8 cellular contexts compared by ENCODE assay signal in genomic region chr9:36037580-36038169, GRCh38. TPM values are rescaled to one million over a fixed set of nuclear protein-coding genes. Genes with fewer than 3 reads are reported as not detected.
A peak's percentile ranks its signal among the peaks of the same experiment; 100 is the strongest.
DNase-seq lines count a peak whose midpoint lies in the region; ATAC-seq and TF ChIP-seq lines count a peak whose summit lies in the region.

No MANE protein-coding gene starts in this region.

- TF ChIP-seq POLR2A in vagina (IDR thresholded peaks at IDR 0.05) = no peak

- H3K4me3 Mint-ChIP-seq in activated CD8-positive, alpha-beta memory T cell treated with anti-CD3 and anti-CD28 coated beads, Interleukin-2, amount 10 ng/mL, durations not matched to agents 7 days and 5 days = peak overlapping the region; percentile 81
- H3K4me3 Mint-ChIP-seq in mesothelial cell of epicardium = peak overlapping the region; percentile 77

- H3K27me3 ChIP-seq in RWPE2 (ENCODE audit: insufficient read depth, poor library complexity, severe bottlenecking) (no peaks in the 10 kb centered on the region), ectodermal cell (ENCODE audit: control insufficient read depth, insufficient read depth, low read length, poor library complexity, severe bottlenecking) (no peaks in the 10 kb centered on the region), vagina (no peaks in the 10 kb centered on the region)

- peaks cover 39% of the 10 kb centered on the region for H3K4me1 Mint-ChIP-seq in activated CD8-positive, alpha-beta memory T cell treated with anti-CD3 and anti-CD28 coated beads, Interleukin-2, amount 10 ng/mL, durations not matched to agents 7 days and 5 days
- H3K4me1 Mint-ChIP-seq in mesothelial cell of epicardium = peaks cover 21% of the 10 kb centered on the region

- H3K4me3 ChIP-seq in RWPE2 (ENCODE audit: severe bottlenecking) (peak overlapping the region; percentile 74), ectodermal cell (ENCODE audit: insufficient read depth, low read depth, low read length) (peak overlapping the region; percentile 88), vagina (peak overlapping the region; percentile 60 to 77)

- H3K9me3 ChIP-seq in RWPE2 (ENCODE audit: severe bottlenecking) (no peaks in the 10 kb centered on the region), ectodermal cell (ENCODE audit: control insufficient read depth, low read length) (no peaks in the 10 kb centered on the region), vagina (no peaks in the 10 kb centered on the region)

- H3K27me3 Mint-ChIP-seq in activated CD8-positive, alpha-beta memory T cell treated with anti-CD3 and anti-CD28 coated beads, Interleukin-2, amount 10 ng/mL, durations not matched to agents 7 days and 5 days = peaks cover 13% of the 10 kb centered on the region
- H3K27me3 Mint-ChIP-seq in mesothelial cell of epicardium (ENCODE audit: low read depth) = no peaks in the 10 kb centered on the region

- peaks cover 16% of the 10 kb centered on the region for H3K4me1 ChIP-seq in RWPE2 (ENCODE audit: insufficient read depth, poor library complexity, severe bottlenecking)
- peaks cover 6% of the 10 kb centered on the region for H3K4me1 ChIP-seq in ectodermal cell (ENCODE audit: control insufficient read depth, insufficient read depth, low read length)
- H3K4me1 ChIP-seq in vagina = peaks cover 40% of the 10 kb centered on the region

- no peaks in the 10 kb centered on the region for H3K9me3 Mint-ChIP-seq in activated CD8-positive, alpha-beta memory T cell treated with anti-CD3 and anti-CD28 coated beads, Interleukin-2, amount 10 ng/mL, durations not matched to agents 7 days and 5 days (ENCODE audit: low read depth)
- no peaks in the 10 kb centered on the region for H3K9me3 Mint-ChIP-seq in mesothelial cell of epicardium

- peak; percentile 5 for ATAC-seq in activated CD8-positive, alpha-beta memory T cell treated with anti-CD3 and anti-CD28 coated beads, Interleukin-2, amount 10 ng/mL, durations not matched to agents 7 days and 5 days
- 0 out of 3 replicates have a peak, but pooled peaks have one; percentile 13 for ATAC-seq in RWPE2 (ENCODE audit: low read depth)

- 11 to 15% methylated on average over 16 of the region's 16 CpGs for WGBS in ectodermal cell, 2 experiments

- intact Hi-C loops in vagina (cut with DNase I) = no loop called here

- no peaks in the 10 kb centered on the region for H3K36me3 ChIP-seq in RWPE2 (ENCODE audit: low read depth)
- H3K36me3 ChIP-seq in ectodermal cell (ENCODE audit: control insufficient read depth, insufficient read depth, low read length) = no peaks in the 10 kb centered on the region
- no peaks in the 10 kb centered on the region for H3K36me3 ChIP-seq in vagina

- H3K27ac ChIP-seq in RWPE2 (ENCODE audit: poor library complexity, severe bottlenecking) = peak overlapping the region; percentile 6
- no peak overlapping the region for H3K27ac ChIP-seq in ectodermal cell (ENCODE audit: insufficient read depth, low read depth, low read length, poor library complexity, severe bottlenecking)
- H3K27ac ChIP-seq in vagina = peak overlapping the region; percentile 79

- CTCF ChIA-PET in activated CD8-positive, alpha-beta memory T cell treated with anti-CD3 and anti-CD28 coated beads, Interleukin-2, amount 10 ng/mL, durations not matched to agents 7 days and 5 days (lab: Charles Lee) = interaction anchor here (1.0 to 2.9 kb wide), 7 partner anchors 10 to 115 kb away, joined by 3 to 10 read pairs (median 4); no protein-coding TSS in a partner anchor

- peak overlapping the region; percentile 76 for H3K27ac Mint-ChIP-seq in activated CD8-positive, alpha-beta memory T cell treated with anti-CD3 and anti-CD28 coated beads, Interleukin-2, amount 10 ng/mL, durations not matched to agents 7 days and 5 days
- H3K27ac Mint-ChIP-seq in mesothelial cell of epicardium = peak overlapping the region; percentile 34

- H3K36me3 Mint-ChIP-seq in activated CD8-positive, alpha-beta memory T cell treated with anti-CD3 and anti-CD28 coated beads, Interleukin-2, amount 10 ng/mL, durations not matched to agents 7 days and 5 days = no peaks in the 10 kb centered on the region
- H3K36me3 Mint-ChIP-seq in mesothelial cell of epicardium = no peaks in the 10 kb centered on the region

- no peak for TF ChIP-seq CTCF in RWPE2 (IDR thresholded peaks at IDR 0.05; ENCODE audit: poor library complexity, severe bottlenecking)
- no peak for TF ChIP-seq CTCF in mesothelial cell of epicardium (IDR thresholded peaks at IDR 0.05; ENCODE audit: unreplicated experiment)
- no peak for TF ChIP-seq CTCF in vagina (IDR thresholded peaks at IDR 0.05)

- no peak for DNase-seq in activated CD8-positive, alpha-beta memory T cell treated with anti-CD3 and anti-CD28 coated beads, Interleukin-2, amount 10 ng/mL, durations not matched to agents 7 days and 5 days
- no peak for DNase-seq in activated CD8-positive, alpha-beta memory T cell treated with anti-CD3 and anti-CD28 coated beads, Interleukin-2, amount 50 U/mL, for 48 hours
- DNase-seq in RWPE2 (ENCODE audit: low spot score) = no peak
- no peak for DNase-seq in mesothelial cell of epicardium (ENCODE audit: low spot score in 2 of 2, unreplicated experiment in 2 of 2)
- no peak for DNase-seq in vagina (ENCODE audit: extremely low spot score in 2 of 2)
- DNase-seq in DMS153 treated with DMSO at 0.1 percent for 48 hours (lab: John Stamatoyannopoulos, UW; ENCODE audit: unreplicated experiment) = no peak
- DNase-seq in activated CD4-positive, alpha-beta T cell treated with anti-CD3 and anti-CD28 coated beads, Interleukin-2, amount 50 U/mL, for 48 hours = no peak

RNA-seq across cellular contexts. Expression of gene RECK, which starts 1.0 kb away (rescaled TPM):
- 1 to 10 TPM; 6.1 to 8.1 TPM for total RNA-seq in activated CD8-positive, alpha-beta memory T cell treated with anti-CD3 and anti-CD28 coated beads, Interleukin-2, amount 10 ng/mL, durations not matched to agents 7 days and 5 days
- 10.8 TPM for polyA plus RNA-seq in ectodermal cell (2013, experiment 1 of 4)
- 13.1 TPM for polyA plus RNA-seq in ectodermal cell (2013, experiment 2 of 4)
- 11.1 TPM for polyA plus RNA-seq in ectodermal cell (2013, experiment 3 of 4)
- 12.0 TPM for polyA plus RNA-seq in ectodermal cell (2013, experiment 4 of 4)
- total RNA-seq in mesothelial cell of epicardium (14.3 to 15.1 TPM (median 14.8 TPM) in 3 replicates), vagina (15.5 TPM)
